Comparison of ENCODE assay signal across 12 cellular contexts in genomic region chr19:43584484-43584883, GRCh38. TPM values are rescaled to one million over a fixed set of nuclear protein-coding genes. Genes with fewer than 3 reads are reported as not detected.
DNase-seq lines count a peak whose midpoint lies in the region; ATAC-seq and TF ChIP-seq lines count a peak whose summit lies in the region.
"Had no signal": no experiment of that assay in that cellular context is flagged by ENCODE, and none has a peak within 500 bp of the region (broad histone marks: within the 10 kb centered on the region; RNA-seq: fewer than 3 reads in every experiment).

No MANE protein-coding gene starts in this region.

- H3K4me2 ChIP-seq in OCI-LY1 (ENCODE audit: low read length): no peak overlapping the region

- H3K4me1 ChIP-seq in OCI-LY1 (ENCODE audit: insufficient read depth, low read length, severe bottlenecking): peaks cover 15% of the 10 kb centered on the region
- H3K4me1 ChIP-seq: Peyer's patch had no signal

- no peaks in the 10 kb centered on the region for H3K9me2 ChIP-seq in OCI-LY1 (ENCODE audit: low read depth, low read length)

- no peak overlapping the region for H3K9ac ChIP-seq in OCI-LY1 (ENCODE audit: low read length)

- peak overlapping the region; percentile 56; the same call in 1 of the 2 replicates for H2AFZ ChIP-seq in OCI-LY1 (ENCODE audit: low read length)

- no peaks in the 10 kb centered on the region for H3F3A ChIP-seq in OCI-LY1 (ENCODE audit: insufficient read depth, low read length)

- H3K27me3 Mint-ChIP-seq in effector memory CD8-positive, alpha-beta T cell: no peaks in the 10 kb centered on the region

- peak overlapping the region; percentile 36 for H3K27ac ChIP-seq in OCI-LY1 (ENCODE audit: low read depth, low read length, poor library complexity, severe bottlenecking)
- H3K27ac ChIP-seq: brain microvascular endothelial cell, Peyer's patch had no signal

- no peak for TF ChIP-seq CTCF in OCI-LY1 (IDR thresholded peaks at IDR 0.05; ENCODE audit: low read length)

- no peaks in the 10 kb centered on the region for H3K9me3 ChIP-seq in OCI-LY1 (ENCODE audit: low read length)
- H3K9me3 ChIP-seq: Peyer's patch had no signal

- H3K4me3 ChIP-seq in OCI-LY1 (ENCODE audit: low read depth, low read length, poor library complexity, severe bottlenecking): no peak overlapping the region
- H3K4me3 ChIP-seq: Peyer's patch had no signal

- H3K79me2 ChIP-seq in OCI-LY1 (ENCODE audit: insufficient read depth, low read length): no peaks in the 10 kb centered on the region

- H3K27ac Mint-ChIP-seq in effector memory CD8-positive, alpha-beta T cell: peak overlapping the region; percentile 32 to 72

- no peak overlapping the region for H3K4me3 Mint-ChIP-seq in effector memory CD8-positive, alpha-beta T cell

- H4K20me1 ChIP-seq in OCI-LY1 (ENCODE audit: insufficient read depth, low read length): no peaks in the 10 kb centered on the region

- ATAC-seq in GM18907 (IDR thresholded peaks at IDR 0.05; ENCODE audit: unreplicated experiment) (peak; percentile 60), GM18517 (IDR thresholded peaks at IDR 0.05; ENCODE audit: unreplicated experiment) (no peak)
- peak; percentile 28 for ATAC-seq in effector memory CD8-positive, alpha-beta T cell (replicated peaks)

- H3K36me3 ChIP-seq in OCI-LY1 (ENCODE audit: insufficient read depth, low read length): no peaks in the 10 kb centered on the region
- H3K36me3 ChIP-seq: Peyer's patch had no signal

- peaks cover 7% of the 10 kb centered on the region for H3K36me3 Mint-ChIP-seq in effector memory CD8-positive, alpha-beta T cell (ENCODE audit: insufficient read depth)

- H3K27me3 ChIP-seq in OCI-LY1 (ENCODE audit: insufficient read depth, low read length): no peaks in the 10 kb centered on the region
- H3K27me3 ChIP-seq: brain microvascular endothelial cell, Peyer's patch had no signal

- peaks cover 7 to 16% of the 10 kb centered on the region in 2 donors for H3K4me1 Mint-ChIP-seq in effector memory CD8-positive, alpha-beta T cell (ENCODE audit: low read depth in 2 of 2)

- DNase-seq in effector memory CD8-positive, alpha-beta T cell: no peak
- peak; percentile 89 for DNase-seq in renal cortical epithelial cell (ENCODE audit: low read depth)
- DNase-seq in activated effector memory CD4-positive, alpha-beta T cell treated with Interleukin-2 at 50 U/mL for 16 hours: no peak
- DNase-seq in middle frontal gyrus (ENCODE audit: extremely low spot score, low spot score): no peak
- DNase-seq: brain microvascular endothelial cell, Calu3, HCEC 1CT, mammary epithelial cell, Peyer's patch had no signal

- H3K9me3 Mint-ChIP-seq in effector memory CD8-positive, alpha-beta T cell: no peaks in the 10 kb centered on the region

RNA-seq across cellular contexts. Expression of gene PINLYP, which starts 8.9 kb away (rescaled TPM):
- 0.52 and 2.2 TPM in 2 replicates for total RNA-seq in renal cortical epithelial cell

RNA-seq across cellular contexts. Expression of gene XRCC1, which starts 9.2 kb away (rescaled TPM):
- total RNA-seq in renal cortical epithelial cell: 15.6 and 16.7 TPM in 2 replicates

RNA-seq across cellular contexts. Expression of gene IRGQ, which starts 11.4 kb away (rescaled TPM):
- 41.7 and 64.6 TPM in 2 replicates for total RNA-seq in renal cortical epithelial cell

RNA-seq across cellular contexts. Expression of gene ZNF576, which starts 11.9 kb away (rescaled TPM):
- total RNA-seq in renal cortical epithelial cell: 10.1 and 12.3 TPM in 2 replicates

RNA-seq across cellular contexts. Expression of gene SRRM5, which starts 27.4 kb away (rescaled TPM):
- total RNA-seq in renal cortical epithelial cell: 0.05 TPM in 1 of 2 replicates, not detected in the other
